ENCODE assay signal across 1 cellular context in genomic region chr11:65425971-65426838, GRCh38.
TF ChIP-seq lines count a peak whose summit lies in the region.

No MANE protein-coding gene starts in this region.

TF ChIP-seq in GM12878, 131 proteins besides CTCF, POLR2A, EP300 and RAD21 (continues in another document):
- TF ChIP-seq JUND (IDR thresholded peaks at IDR 0.05; ENCODE audit: low read depth, low read length) (0 out of 2 replicates have a peak, but pooled peaks have one; percentile 31), MEF2A (IDR thresholded peaks at IDR 0.05; ENCODE audit: insufficient read depth, low read depth, low read length) (no peak), HSF1 (IDR thresholded peaks at IDR 0.05; ENCODE audit: low read depth, low read length) (no peak), BMI1 (IDR thresholded peaks at IDR 0.05; ENCODE audit: borderline replicate concordance) (peak; percentile 46), PRDM15 (CRISPR knock-in tag; IDR thresholded peaks at IDR 0.05) (0 out of 2 replicates have a peak, but pooled peaks have one; percentile 43), MLLT1 (IDR thresholded peaks at IDR 0.05) (peak; percentile 60), TARDBP (IDR thresholded peaks at IDR 0.05; ENCODE audit: borderline replicate concordance) (no peak), PML (IDR thresholded peaks at IDR 0.05; ENCODE audit: low read length) (no peak), PAX5 (IDR thresholded peaks at IDR 0.05; ENCODE audit: borderline replicate concordance, low read depth, low read length) (0 out of 2 replicates have a peak, but pooled peaks have one; percentile 13), REST (IDR thresholded peaks at IDR 0.05; ENCODE audit: low read depth, low read length) (0 out of 2 replicates have a peak, but pooled peaks have one; percentile 3), SP1 (IDR thresholded peaks at IDR 0.05; ENCODE audit: low read depth, low read length) (no peak), BACH1 (IDR thresholded peaks at IDR 0.05; ENCODE audit: borderline replicate concordance) (peak; percentile 35; the same call in 1 of the 2 replicates), BRCA1 (IDR thresholded peaks at IDR 0.05; ENCODE audit: low read depth, low read length) (no peak), ZBTB11 (CRISPR knock-in tag; IDR thresholded peaks at IDR 0.05) (peak; percentile 50; the same call in 1 of the 2 replicates), SMARCA5 (IDR thresholded peaks at IDR 0.05) (peak; percentile 73; the same call in 1 of the 2 replicates), BCL11A (IDR thresholded peaks at IDR 0.05; ENCODE audit: low read depth, low read length) (no peak), ETV6 (conservative IDR thresholded peaks at IDR 0.05 in 1 of 2, IDR thresholded peaks at IDR 0.05 in 1 of 2; ENCODE audit: borderline replicate concordance in 1 of 2, low read depth in 1 of 2) (peak in 1 of 2 experiments; percentile 76; a peak in 1 of 4 replicates), NR2F1 (conservative IDR thresholded peaks at IDR 0.05) (no peak), STAT3 (IDR thresholded peaks at IDR 0.05; ENCODE audit: low read depth, low read length) (peak; percentile 94), IKZF2 (IDR thresholded peaks at IDR 0.05) (peak; percentile 52 to 56; a peak in 3 of 4 replicates), CBFB (IDR thresholded peaks at IDR 0.05; ENCODE audit: low read depth) (peak; percentile 45), ZNF384 (IDR thresholded peaks at IDR 0.05; ENCODE audit: borderline replicate concordance, low read depth, low read length) (no peak), IRF3 (IDR thresholded peaks at IDR 0.05) (no peak), PAX8 (IDR thresholded peaks at IDR 0.05) (no peak), POLR2AphosphoS5 (IDR thresholded peaks at IDR 0.05; ENCODE audit: low read length) (peak; percentile 80; the same call in 1 of the 2 replicates), MYC (IDR thresholded peaks at IDR 0.05; ENCODE audit: insufficient read depth, insufficient read length, insufficient replicate concordance, low read length, severe bottlenecking) (no peak), ZNF217 (IDR thresholded peaks at IDR 0.05) (no peak), TCF3 (IDR thresholded peaks at IDR 0.05; ENCODE audit: borderline replicate concordance, insufficient read depth, low read depth, low read length) (no peak), JUNB (IDR thresholded peaks at IDR 0.05) (peak; percentile 64), ESRRA (IDR thresholded peaks at IDR 0.05; ENCODE audit: low read length) (0 out of 2 replicates have a peak, but pooled peaks have one; percentile 45), HCFC1 (IDR thresholded peaks at IDR 0.05; ENCODE audit: low read length) (no peak), LARP7 (IDR thresholded peaks at IDR 0.05) (0 out of 2 replicates have a peak, but pooled peaks have one; percentile 45), ZNF592 (IDR thresholded peaks at IDR 0.05) (0 out of 2 replicates have a peak, but pooled peaks have one; percentile 57), KDM1A (IDR thresholded peaks at IDR 0.05; ENCODE audit: borderline replicate concordance) (no peak), RUNX3 (IDR thresholded peaks at IDR 0.05; ENCODE audit: low read length) (no peak), DPF2 (IDR thresholded peaks at IDR 0.05) (no peak), EED (IDR thresholded peaks at IDR 0.05; ENCODE audit: low read depth) (no peak), PBX3 (IDR thresholded peaks at IDR 0.05; ENCODE audit: insufficient replicate concordance, low read depth, low read length) (peak; percentile 27), ZBED1 (IDR thresholded peaks at IDR 0.05; ENCODE audit: borderline replicate concordance) (0 out of 2 replicates have a peak, but pooled peaks have one; percentile 84), IRF4 (IDR thresholded peaks at IDR 0.05; ENCODE audit: low read depth, low read length) (0 out of 2 replicates have a peak, but pooled peaks have one; percentile 8)
